8 cellular contexts compared by ENCODE assay signal in genomic region chr21:36260030-36260787, GRCh38. TPM values are rescaled to one million over a fixed set of nuclear protein-coding genes. Genes with fewer than 3 reads are reported as not detected.
DNase-seq lines count a peak whose midpoint lies in the region; ATAC-seq and TF ChIP-seq lines count a peak whose summit lies in the region.

No MANE protein-coding gene starts in this region.

- no peaks in the 10 kb centered on the region for H3K27me3 ChIP-seq in neuronal stem cell (ENCODE audit: control insufficient read depth in 3 of 3, insufficient read depth in 3 of 3, low read depth in 1 of 3, low read length in 3 of 3)

- peaks cover 22% of the 10 kb centered on the region for H3K36me3 Mint-ChIP-seq in activated T-helper 2 cell treated with anti-CD3 and anti-CD28 coated beads, Interferon-gamma antibody, Interleukin-2, Interleukin-4, amounts not matched to agents 10 μg/mL and 5 μg/mL and 100 μg/mL, durations not matched to agents 14 hours and 24 hours and 36 hours (ENCODE audit: low read depth)

- peak overlapping the region; percentile 70 for H3K4me3 Mint-ChIP-seq in activated T-helper 2 cell treated with anti-CD3 and anti-CD28 coated beads, Interferon-gamma antibody, Interleukin-2, Interleukin-4, amounts not matched to agents 10 μg/mL and 5 μg/mL and 100 μg/mL, durations not matched to agents 14 hours and 24 hours and 36 hours (ENCODE audit: low read depth)

- no peak overlapping the region for H4K91ac ChIP-seq in neuronal stem cell (ENCODE audit: low read depth, low read length, poor library complexity)

- no peak overlapping the region for H3K18ac ChIP-seq in neuronal stem cell (ENCODE audit: low read length)

- no peak overlapping the region for H3K4ac ChIP-seq in neuronal stem cell (ENCODE audit: low read length)

- no peak overlapping the region for H2BK5ac ChIP-seq in neuronal stem cell (ENCODE audit: low read length)

- no peaks in the 10 kb centered on the region for H3K27me3 Mint-ChIP-seq in activated T-helper 2 cell treated with anti-CD3 and anti-CD28 coated beads, Interferon-gamma antibody, Interleukin-2, Interleukin-4, amounts not matched to agents 10 μg/mL and 5 μg/mL and 100 μg/mL, durations not matched to agents 14 hours and 24 hours and 36 hours (ENCODE audit: low read depth)

- no peaks in the 10 kb centered on the region for H3K4me1 ChIP-seq in neuronal stem cell (ENCODE audit: control insufficient read depth in 2 of 2, insufficient read depth in 1 of 2, low read depth in 1 of 2, low read length in 2 of 2)

- no peak overlapping the region for H2BK15ac ChIP-seq in neuronal stem cell (ENCODE audit: low read length)

- peak; percentile 76 for TF ChIP-seq CTCF in fibroblast of villous mesenchyme (IDR thresholded peaks at IDR 0.05; ENCODE audit: insufficient read depth, low read depth, low read length)

- no peaks in the 10 kb centered on the region for H3K9me3 ChIP-seq in neuronal stem cell (replicated peaks in 1 of 2; ENCODE audit: control insufficient read depth in 2 of 2, insufficient read depth in 1 of 2, low read depth in 1 of 2, low read length in 2 of 2)

- no peaks in the 10 kb centered on the region for H3K79me1 ChIP-seq in neuronal stem cell (ENCODE audit: low read depth, low read length)

- no peak overlapping the region for H2BK12ac ChIP-seq in neuronal stem cell (ENCODE audit: low read length)

- peak overlapping the region; percentile 75 for H3K27ac Mint-ChIP-seq in activated T-helper 2 cell treated with anti-CD3 and anti-CD28 coated beads, Interferon-gamma antibody, Interleukin-2, Interleukin-4, amounts not matched to agents 10 μg/mL and 5 μg/mL and 100 μg/mL, durations not matched to agents 14 hours and 24 hours and 36 hours

- peak overlapping the region; percentile 67 for H3K4me3 ChIP-seq in fibroblast of villous mesenchyme (ENCODE audit: low read depth, low read length)
- H3K4me3 ChIP-seq in neuronal stem cell (ENCODE audit: low read length in 2 of 2): peak overlapping the region in 1 of 2 donors; percentile 15

- peaks cover 3 to 42% of the 10 kb centered on the region in 2 donors for H3K36me3 ChIP-seq in neuronal stem cell (replicated peaks in 1 of 2; ENCODE audit: control insufficient read depth in 2 of 2, insufficient read depth in 2 of 2, low read length in 2 of 2)

- peak; percentile 74 for DNase-seq in EH (ENCODE audit: low read depth)
- DNase-seq in NOMO-1 treated with dmso at 0.1 percent for 144 hours (lab: John Stamatoyannopoulos, UW; ENCODE audit: unreplicated experiment): peak; percentile 10
- peak; percentile 25 for DNase-seq in activated T-helper 2 cell treated with anti-CD3 and anti-CD28 coated beads, Interferon-gamma antibody, Interleukin-2, Interleukin-4, amounts not matched to agents 10 μg/mL and 5 μg/mL and 100 μg/mL, durations not matched to agents 14 hours and 24 hours and 36 hours (ENCODE audit: low spot score)
- peak; percentile 78 for DNase-seq in fibroblast of villous mesenchyme (ENCODE audit: low read depth)
- peak; percentile 5 for DNase-seq in neuronal stem cell (ENCODE audit: low spot score)
- no peak for DNase-seq in NCI-H446 treated with DMSO at 0.1 percent for 48 hours (lab: John Stamatoyannopoulos, UW)

- H3K9ac ChIP-seq in neuronal stem cell (ENCODE audit: low read depth, low read length, poor library complexity): no peak overlapping the region

- no CpG with 5 or more reads among the region's 10 CpGs for WGBS in neuronal stem cell (ENCODE audit: extremely low coverage in 2 of 2, insufficient read length in 2 of 2, insufficient replicate concordance in 1 of 2), 2 donors

- H3K9me3 Mint-ChIP-seq in activated T-helper 2 cell treated with anti-CD3 and anti-CD28 coated beads, Interferon-gamma antibody, Interleukin-2, Interleukin-4, amounts not matched to agents 10 μg/mL and 5 μg/mL and 100 μg/mL, durations not matched to agents 14 hours and 24 hours and 36 hours: no peaks in the 10 kb centered on the region

- ATAC-seq in HG03175 (IDR thresholded peaks at IDR 0.05; ENCODE audit: unreplicated experiment): peak; percentile 59
- ATAC-seq in GM21576 (IDR thresholded peaks at IDR 0.05; ENCODE audit: unreplicated experiment): no peak

- H3K23ac ChIP-seq in neuronal stem cell (ENCODE audit: low read depth, low read length, poor library complexity): no peak overlapping the region

- no peak overlapping the region for H3K27ac ChIP-seq in neuronal stem cell (replicated peaks; ENCODE audit: low read length)

- no peak overlapping the region for H4K8ac ChIP-seq in neuronal stem cell (ENCODE audit: low read depth, low read length)

- intact Hi-C loops in activated T-helper 2 cell treated with anti-CD3 and anti-CD28 coated beads, Interferon-gamma antibody, Interleukin-2, Interleukin-4, amounts not matched to agents 10 μg/mL and 5 μg/mL and 100 μg/mL, durations not matched to agents 14 hours and 24 hours and 36 hours (cut with micrococcal nuclease): loop anchor here (2.0 kb wide), 1 partner anchor 61 kb away; the partner anchor contains the start of gene MORC3

- peaks cover 21% of the 10 kb centered on the region for H3K4me1 Mint-ChIP-seq in activated T-helper 2 cell treated with anti-CD3 and anti-CD28 coated beads, Interferon-gamma antibody, Interleukin-2, Interleukin-4, amounts not matched to agents 10 μg/mL and 5 μg/mL and 100 μg/mL, durations not matched to agents 14 hours and 24 hours and 36 hours (ENCODE audit: low read depth)

- peak overlapping the region; percentile 68 for H2AFZ ChIP-seq in neuronal stem cell (ENCODE audit: low read length)

- H2BK120ac ChIP-seq in neuronal stem cell (ENCODE audit: low read depth, low read length): no peak overlapping the region

- no peak overlapping the region for H3K14ac ChIP-seq in neuronal stem cell (ENCODE audit: low read length)

- no peak overlapping the region for H3K4me2 ChIP-seq in neuronal stem cell (ENCODE audit: insufficient read depth, low read length, poor library complexity, severe bottlenecking)

- H2AK5ac ChIP-seq in neuronal stem cell (ENCODE audit: low read depth, low read length): no peak overlapping the region

RNA-seq across cellular contexts. Expression of gene MORC3, which starts 59.8 kb away (rescaled TPM):
- 23.8 and 26.2 TPM in 2 replicates for total RNA-seq in activated T-helper 2 cell treated with anti-CD3 and anti-CD28 coated beads, Interferon-gamma antibody, Interleukin-2, Interleukin-4, amounts not matched to agents 10 μg/mL and 5 μg/mL and 100 μg/mL, durations not matched to agents 14 hours and 24 hours and 36 hours
- total RNA-seq in fibroblast of villous mesenchyme: 39.0 and 56.1 TPM in 2 replicates
- 17.6 TPM for polyA plus RNA-seq in neuronal stem cell (2013, experiment 1 of 2)
- polyA plus RNA-seq in neuronal stem cell (2013, experiment 2 of 2): 17.7 TPM
